Comparison of ENCODE assay signal across 1 cellular context in the genomic region with DNA sequence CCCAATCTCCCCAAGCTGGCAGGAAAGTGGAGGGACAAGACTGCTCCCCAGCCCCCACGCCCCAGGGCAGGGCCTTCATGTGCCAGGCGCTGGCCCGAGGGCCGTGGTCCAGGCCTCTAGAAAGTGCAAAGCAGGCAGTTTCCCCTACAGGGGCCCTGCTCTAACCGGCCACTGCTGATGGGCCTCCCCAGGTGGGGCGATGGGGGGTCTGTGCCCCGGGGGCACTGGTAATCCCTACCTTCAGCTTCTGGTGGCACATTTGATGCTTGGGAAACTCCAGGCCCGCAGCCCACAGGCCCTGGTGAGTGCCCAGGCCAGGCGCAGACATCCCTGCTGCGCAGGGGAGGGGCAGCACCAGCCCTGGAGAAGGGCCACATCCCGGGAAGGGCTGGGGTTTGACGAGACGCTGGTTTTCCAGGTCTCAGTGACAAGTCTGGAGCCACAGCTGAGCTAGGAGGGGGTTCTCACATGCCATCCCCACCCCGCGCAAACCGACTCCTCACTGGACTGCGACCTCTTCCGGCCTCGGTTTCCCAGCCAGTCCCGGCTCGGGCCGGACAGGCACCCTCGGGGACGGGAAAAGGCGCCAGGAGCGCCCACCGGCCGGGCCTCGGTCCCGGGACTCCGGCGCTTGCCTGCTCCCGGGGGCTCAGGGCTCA.
TF ChIP-seq lines count a peak whose summit lies in the region.

No MANE protein-coding gene starts in this region.

TF ChIP-seq in H1, 55 proteins besides CTCF, POLR2A, EP300 and RAD21:
- 0 out of 2 replicates have a peak, but pooled peaks have one; percentile 13 for TF ChIP-seq GABPA (IDR thresholded peaks at IDR 0.05; ENCODE audit: borderline replicate concordance, insufficient read depth, low read length)
- TF ChIP-seq, protein P1, sequence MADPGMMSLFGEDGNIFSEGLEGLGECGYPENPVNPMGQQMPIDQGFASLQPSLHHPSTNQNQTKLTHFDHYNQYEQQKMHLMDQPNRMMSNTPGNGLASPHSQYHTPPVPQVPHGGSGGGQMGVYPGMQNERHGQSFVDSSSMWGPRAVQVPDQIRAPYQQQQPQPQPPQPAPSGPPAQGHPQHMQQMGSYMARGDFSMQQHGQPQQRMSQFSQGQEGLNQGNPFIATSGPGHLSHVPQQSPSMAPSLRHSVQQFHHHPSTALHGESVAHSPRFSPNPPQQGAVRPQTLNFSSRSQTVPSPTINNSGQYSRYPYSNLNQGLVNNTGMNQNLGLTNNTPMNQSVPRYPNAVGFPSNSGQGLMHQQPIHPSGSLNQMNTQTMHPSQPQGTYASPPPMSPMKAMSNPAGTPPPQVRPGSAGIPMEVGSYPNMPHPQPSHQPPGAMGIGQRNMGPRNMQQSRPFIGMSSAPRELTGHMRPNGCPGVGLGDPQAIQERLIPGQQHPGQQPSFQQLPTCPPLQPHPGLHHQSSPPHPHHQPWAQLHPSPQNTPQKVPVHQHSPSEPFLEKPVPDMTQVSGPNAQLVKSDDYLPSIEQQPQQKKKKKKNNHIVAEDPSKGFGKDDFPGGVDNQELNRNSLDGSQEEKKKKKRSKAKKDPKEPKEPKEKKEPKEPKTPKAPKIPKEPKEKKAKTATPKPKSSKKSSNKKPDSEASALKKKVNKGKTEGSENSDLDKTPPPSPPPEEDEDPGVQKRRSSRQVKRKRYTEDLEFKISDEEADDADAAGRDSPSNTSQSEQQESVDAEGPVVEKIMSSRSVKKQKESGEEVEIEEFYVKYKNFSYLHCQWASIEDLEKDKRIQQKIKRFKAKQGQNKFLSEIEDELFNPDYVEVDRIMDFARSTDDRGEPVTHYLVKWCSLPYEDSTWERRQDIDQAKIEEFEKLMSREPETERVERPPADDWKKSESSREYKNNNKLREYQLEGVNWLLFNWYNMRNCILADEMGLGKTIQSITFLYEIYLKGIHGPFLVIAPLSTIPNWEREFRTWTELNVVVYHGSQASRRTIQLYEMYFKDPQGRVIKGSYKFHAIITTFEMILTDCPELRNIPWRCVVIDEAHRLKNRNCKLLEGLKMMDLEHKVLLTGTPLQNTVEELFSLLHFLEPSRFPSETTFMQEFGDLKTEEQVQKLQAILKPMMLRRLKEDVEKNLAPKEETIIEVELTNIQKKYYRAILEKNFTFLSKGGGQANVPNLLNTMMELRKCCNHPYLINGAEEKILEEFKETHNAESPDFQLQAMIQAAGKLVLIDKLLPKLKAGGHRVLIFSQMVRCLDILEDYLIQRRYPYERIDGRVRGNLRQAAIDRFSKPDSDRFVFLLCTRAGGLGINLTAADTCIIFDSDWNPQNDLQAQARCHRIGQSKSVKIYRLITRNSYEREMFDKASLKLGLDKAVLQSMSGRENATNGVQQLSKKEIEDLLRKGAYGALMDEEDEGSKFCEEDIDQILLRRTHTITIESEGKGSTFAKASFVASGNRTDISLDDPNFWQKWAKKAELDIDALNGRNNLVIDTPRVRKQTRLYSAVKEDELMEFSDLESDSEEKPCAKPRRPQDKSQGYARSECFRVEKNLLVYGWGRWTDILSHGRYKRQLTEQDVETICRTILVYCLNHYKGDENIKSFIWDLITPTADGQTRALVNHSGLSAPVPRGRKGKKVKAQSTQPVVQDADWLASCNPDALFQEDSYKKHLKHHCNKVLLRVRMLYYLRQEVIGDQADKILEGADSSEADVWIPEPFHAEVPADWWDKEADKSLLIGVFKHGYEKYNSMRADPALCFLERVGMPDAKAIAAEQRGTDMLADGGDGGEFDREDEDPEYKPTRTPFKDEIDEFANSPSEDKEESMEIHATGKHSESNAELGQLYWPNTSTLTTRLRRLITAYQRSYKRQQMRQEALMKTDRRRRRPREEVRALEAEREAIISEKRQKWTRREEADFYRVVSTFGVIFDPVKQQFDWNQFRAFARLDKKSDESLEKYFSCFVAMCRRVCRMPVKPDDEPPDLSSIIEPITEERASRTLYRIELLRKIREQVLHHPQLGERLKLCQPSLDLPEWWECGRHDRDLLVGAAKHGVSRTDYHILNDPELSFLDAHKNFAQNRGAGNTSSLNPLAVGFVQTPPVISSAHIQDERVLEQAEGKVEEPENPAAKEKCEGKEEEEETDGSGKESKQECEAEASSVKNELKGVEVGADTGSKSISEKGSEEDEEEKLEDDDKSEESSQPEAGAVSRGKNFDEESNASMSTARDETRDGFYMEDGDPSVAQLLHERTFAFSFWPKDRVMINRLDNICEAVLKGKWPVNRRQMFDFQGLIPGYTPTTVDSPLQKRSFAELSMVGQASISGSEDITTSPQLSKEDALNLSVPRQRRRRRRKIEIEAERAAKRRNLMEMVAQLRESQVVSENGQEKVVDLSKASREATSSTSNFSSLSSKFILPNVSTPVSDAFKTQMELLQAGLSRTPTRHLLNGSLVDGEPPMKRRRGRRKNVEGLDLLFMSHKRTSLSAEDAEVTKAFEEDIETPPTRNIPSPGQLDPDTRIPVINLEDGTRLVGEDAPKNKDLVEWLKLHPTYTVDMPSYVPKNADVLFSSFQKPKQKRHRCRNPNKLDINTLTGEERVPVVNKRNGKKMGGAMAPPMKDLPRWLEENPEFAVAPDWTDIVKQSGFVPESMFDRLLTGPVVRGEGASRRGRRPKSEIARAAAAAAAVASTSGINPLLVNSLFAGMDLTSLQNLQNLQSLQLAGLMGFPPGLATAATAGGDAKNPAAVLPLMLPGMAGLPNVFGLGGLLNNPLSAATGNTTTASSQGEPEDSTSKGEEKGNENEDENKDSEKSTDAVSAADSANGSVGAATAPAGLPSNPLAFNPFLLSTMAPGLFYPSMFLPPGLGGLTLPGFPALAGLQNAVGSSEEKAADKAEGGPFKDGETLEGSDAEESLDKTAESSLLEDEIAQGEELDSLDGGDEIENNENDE (IDR thresholded peaks at IDR 0.05; ENCODE audit: insufficient replicate concordance, low read length), result no peak
